ENCODE assay signal across 1 cellular context in the genomic region with DNA sequence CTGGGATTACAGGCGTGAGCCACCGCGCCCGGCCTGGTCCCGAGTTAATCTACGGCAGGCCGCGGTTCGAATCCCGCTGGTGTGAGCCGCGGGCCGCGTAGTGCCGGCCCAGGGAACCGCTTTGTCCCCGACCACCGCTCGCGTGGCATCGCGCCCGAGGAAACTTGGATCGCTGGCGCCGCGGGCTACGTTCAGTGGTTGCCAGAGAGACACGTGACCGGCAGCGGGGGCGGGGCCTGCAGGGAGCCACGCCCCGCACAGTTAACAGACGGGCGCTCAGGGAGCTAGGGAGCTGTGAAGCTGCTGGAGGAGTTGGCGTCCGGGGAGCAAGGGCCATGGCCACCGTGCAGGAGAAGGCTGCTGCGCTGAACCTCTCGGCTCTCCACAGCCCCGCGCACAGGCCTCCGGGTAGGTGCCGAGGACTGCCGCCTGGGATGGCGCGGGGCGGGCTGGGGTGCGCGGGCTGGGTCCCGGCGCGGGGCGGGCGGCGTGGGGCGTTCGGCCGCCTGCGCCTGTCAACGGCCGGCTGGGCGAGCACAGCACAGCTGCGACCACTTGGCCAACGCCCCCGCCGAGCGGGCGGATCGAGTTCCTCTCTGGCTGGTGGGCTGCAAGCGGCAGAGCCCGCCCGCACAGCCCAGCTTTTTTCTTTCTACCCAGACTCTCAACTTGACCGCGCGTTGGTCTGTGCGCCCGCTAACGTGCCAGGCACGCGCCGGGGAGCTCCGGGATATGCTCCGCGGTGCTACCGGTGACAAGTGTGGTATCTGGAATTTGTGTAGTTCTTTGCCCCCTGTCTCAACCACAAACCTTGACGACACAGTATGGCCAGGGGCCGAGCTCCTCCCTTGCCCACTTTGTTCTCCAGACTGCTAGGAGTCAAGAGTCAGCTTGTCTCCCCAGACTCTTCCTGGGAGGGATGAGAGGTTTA.
A peak's percentile ranks its signal among the peaks of the same experiment; 100 is the strongest.
TF ChIP-seq lines count a peak whose summit lies in the region.

DEPDC7 (plus strand) TSS at position 258 of the 931 bp plus-strand sequence; CDS start at position 336, 78 bp downstream.

TF ChIP-seq in HepG2, 621 proteins besides CTCF, POLR2A, EP300 and RAD21 (continued from another document and continues in another):
- TF ChIP-seq, protein P1, sequence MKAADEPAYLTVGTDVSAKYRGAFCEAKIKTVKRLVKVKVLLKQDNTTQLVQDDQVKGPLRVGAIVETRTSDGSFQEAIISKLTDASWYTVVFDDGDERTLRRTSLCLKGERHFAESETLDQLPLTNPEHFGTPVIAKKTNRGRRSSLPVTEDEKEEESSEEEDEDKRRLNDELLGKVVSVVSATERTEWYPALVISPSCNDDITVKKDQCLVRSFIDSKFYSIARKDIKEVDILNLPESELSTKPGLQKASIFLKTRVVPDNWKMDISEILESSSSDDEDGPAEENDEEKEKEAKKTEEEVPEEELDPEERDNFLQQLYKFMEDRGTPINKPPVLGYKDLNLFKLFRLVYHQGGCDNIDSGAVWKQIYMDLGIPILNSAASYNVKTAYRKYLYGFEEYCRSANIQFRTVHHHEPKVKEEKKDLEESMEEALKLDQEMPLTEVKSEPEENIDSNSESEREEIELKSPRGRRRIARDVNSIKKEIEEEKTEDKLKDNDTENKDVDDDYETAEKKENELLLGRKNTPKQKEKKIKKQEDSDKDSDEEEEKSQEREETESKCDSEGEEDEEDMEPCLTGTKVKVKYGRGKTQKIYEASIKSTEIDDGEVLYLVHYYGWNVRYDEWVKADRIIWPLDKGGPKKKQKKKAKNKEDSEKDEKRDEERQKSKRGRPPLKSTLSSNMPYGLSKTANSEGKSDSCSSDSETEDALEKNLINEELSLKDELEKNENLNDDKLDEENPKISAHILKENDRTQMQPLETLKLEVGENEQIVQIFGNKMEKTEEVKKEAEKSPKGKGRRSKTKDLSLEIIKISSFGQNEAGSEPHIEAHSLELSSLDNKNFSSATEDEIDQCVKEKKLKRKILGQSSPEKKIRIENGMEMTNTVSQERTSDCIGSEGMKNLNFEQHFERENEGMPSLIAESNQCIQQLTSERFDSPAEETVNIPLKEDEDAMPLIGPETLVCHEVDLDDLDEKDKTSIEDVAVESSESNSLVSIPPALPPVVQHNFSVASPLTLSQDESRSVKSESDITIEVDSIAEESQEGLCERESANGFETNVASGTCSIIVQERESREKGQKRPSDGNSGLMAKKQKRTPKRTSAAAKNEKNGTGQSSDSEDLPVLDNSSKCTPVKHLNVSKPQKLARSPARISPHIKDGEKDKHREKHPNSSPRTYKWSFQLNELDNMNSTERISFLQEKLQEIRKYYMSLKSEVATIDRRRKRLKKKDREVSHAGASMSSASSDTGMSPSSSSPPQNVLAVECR (CRISPR knock-in tag; IDR thresholded peaks at IDR 0.05; ENCODE audit: borderline replicate concordance), result peak; percentile 78; the same call in 1 of the 2 replicates
- peak; percentile 43; the same call in 1 of the 2 replicates for TF ChIP-seq KDM1A (CRISPR knock-in tag; IDR thresholded peaks at IDR 0.05)
- TF ChIP-seq TAF15 (IDR thresholded peaks at IDR 0.05; ENCODE audit: low read depth, low read length, poor library complexity, severe bottlenecking), result no peak
- TF ChIP-seq ZNF207 (IDR thresholded peaks at IDR 0.05; ENCODE audit: borderline replicate concordance), result no peak
- no peak for TF ChIP-seq HMG20B (CRISPR knock-in tag; conservative IDR thresholded peaks at IDR 0.05)
- TF ChIP-seq MZF1 (CRISPR knock-in tag; IDR thresholded peaks at IDR 0.05; ENCODE audit: borderline replicate concordance), result no peak
- peak; percentile 33 for TF ChIP-seq PAXIP1 (CRISPR knock-in tag; conservative IDR thresholded peaks at IDR 0.05)
- 0 out of 2 replicates have a peak, but pooled peaks have one; percentile 57 for TF ChIP-seq PITX1 (CRISPR knock-in tag; IDR thresholded peaks at IDR 0.05)
- TF ChIP-seq NFE2L2 (IDR thresholded peaks at IDR 0.05; ENCODE audit: low read length), result no peak
- TF ChIP-seq ZFP91 (CRISPR knock-in tag; IDR thresholded peaks at IDR 0.05; ENCODE audit: borderline replicate concordance), result peak; percentile 75
- no peak for TF ChIP-seq MLX (CRISPR knock-in tag; IDR thresholded peaks at IDR 0.05)
- peak; percentile 92 for TF ChIP-seq ZNF687 (CRISPR knock-in tag; IDR thresholded peaks at IDR 0.05)
- no peak for TF ChIP-seq ZNF263 (CRISPR knock-in tag; IDR thresholded peaks at IDR 0.05)
- TF ChIP-seq NFKB2 (CRISPR knock-in tag; IDR thresholded peaks at IDR 0.05; ENCODE audit: borderline replicate concordance), result 0 out of 2 replicates have a peak, but pooled peaks have one; percentile 5
- peak; percentile 21; the same call in 1 of the 2 replicates for TF ChIP-seq ZNF441 (CRISPR knock-in tag; IDR thresholded peaks at IDR 0.05; ENCODE audit: borderline replicate concordance)
- peak; percentile 88 for TF ChIP-seq POLR2AphosphoS5 (IDR thresholded peaks at IDR 0.05; ENCODE audit: low read depth, low read length)
- 0 out of 2 replicates have a peak, but pooled peaks have one; percentile 25 for TF ChIP-seq ZBTB37 (CRISPR knock-in tag; IDR thresholded peaks at IDR 0.05)
- peak; percentile 82 for TF ChIP-seq SAP130 (CRISPR knock-in tag; IDR thresholded peaks at IDR 0.05; ENCODE audit: low read depth)
- TF ChIP-seq, protein P2, sequence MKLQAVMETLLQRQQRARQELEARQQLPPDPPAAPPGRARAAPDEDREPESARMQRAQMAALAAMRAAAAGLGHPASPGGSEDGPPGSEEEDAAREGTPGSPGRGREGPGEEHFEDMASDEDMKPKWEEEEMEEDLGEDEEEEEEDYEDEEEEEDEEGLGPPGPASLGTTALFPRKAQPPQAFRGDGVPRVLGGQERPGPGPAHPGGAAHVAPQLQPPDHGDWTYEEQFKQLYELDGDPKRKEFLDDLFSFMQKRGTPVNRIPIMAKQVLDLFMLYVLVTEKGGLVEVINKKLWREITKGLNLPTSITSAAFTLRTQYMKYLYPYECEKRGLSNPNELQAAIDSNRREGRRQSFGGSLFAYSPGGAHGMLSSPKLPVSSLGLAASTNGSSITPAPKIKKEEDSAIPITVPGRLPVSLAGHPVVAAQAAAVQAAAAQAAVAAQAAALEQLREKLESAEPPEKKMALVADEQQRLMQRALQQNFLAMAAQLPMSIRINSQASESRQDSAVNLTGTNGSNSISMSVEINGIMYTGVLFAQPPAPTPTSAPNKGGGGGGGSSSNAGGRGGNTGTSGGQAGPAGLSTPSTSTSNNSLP (IDR thresholded peaks at IDR 0.05; ENCODE audit: low read depth, low read length), result no peak
- peak; percentile 87 for TF ChIP-seq POLR2G (IDR thresholded peaks at IDR 0.05; ENCODE audit: low read depth, low read length)
- 0 out of 2 replicates have a peak, but pooled peaks have one; percentile 82 for TF ChIP-seq THAP8 (CRISPR knock-in tag; IDR thresholded peaks at IDR 0.05; ENCODE audit: borderline replicate concordance)
- no peak for TF ChIP-seq CCAR2 (optimal IDR thresholded peaks at IDR 0.05; ENCODE audit: low read depth, low read length)
- peak; percentile 84; the same call in 1 of the 2 replicates for TF ChIP-seq TP53 (CRISPR knock-in tag; conservative IDR thresholded peaks at IDR 0.05)
- peak; percentile 68 for TF ChIP-seq SRSF1 (optimal IDR thresholded peaks at IDR 0.05; ENCODE audit: low read depth, low read length)
- TF ChIP-seq REXO4 (CRISPR knock-in tag; IDR thresholded peaks at IDR 0.05; ENCODE audit: borderline replicate concordance), result 0 out of 2 replicates have a peak, but pooled peaks have one; percentile 22
- peak; percentile 54; the same call in 1 of the 2 replicates for TF ChIP-seq ZNF331 (CRISPR knock-in tag; IDR thresholded peaks at IDR 0.05)
- no peak for TF ChIP-seq SYNCRIP (IDR thresholded peaks at IDR 0.05; ENCODE audit: insufficient read depth, low read depth, low read length)
- no peak for TF ChIP-seq MTA3 (CRISPR knock-in tag; IDR thresholded peaks at IDR 0.05)
- no peak for TF ChIP-seq U2AF1 (optimal IDR thresholded peaks at IDR 0.05; ENCODE audit: low read depth, low read length)
- no peak for TF ChIP-seq MAFK (conservative IDR thresholded peaks at IDR 0.05 in 1 of 2, IDR thresholded peaks at IDR 0.05 in 1 of 2; ENCODE audit: low read length in 2 of 2)
- TF ChIP-seq ZSCAN29 (CRISPR knock-in tag; conservative IDR thresholded peaks at IDR 0.05), result 0 out of 2 replicates have a peak, but pooled peaks have one; percentile 31
- peak; percentile 86 for TF ChIP-seq SALL1 (CRISPR knock-in tag; IDR thresholded peaks at IDR 0.05)
- TF ChIP-seq ZNF414 (CRISPR knock-in tag; IDR thresholded peaks at IDR 0.05), result peak; percentile 53; the same call in 1 of the 2 replicates
